In the genomic region with DNA sequence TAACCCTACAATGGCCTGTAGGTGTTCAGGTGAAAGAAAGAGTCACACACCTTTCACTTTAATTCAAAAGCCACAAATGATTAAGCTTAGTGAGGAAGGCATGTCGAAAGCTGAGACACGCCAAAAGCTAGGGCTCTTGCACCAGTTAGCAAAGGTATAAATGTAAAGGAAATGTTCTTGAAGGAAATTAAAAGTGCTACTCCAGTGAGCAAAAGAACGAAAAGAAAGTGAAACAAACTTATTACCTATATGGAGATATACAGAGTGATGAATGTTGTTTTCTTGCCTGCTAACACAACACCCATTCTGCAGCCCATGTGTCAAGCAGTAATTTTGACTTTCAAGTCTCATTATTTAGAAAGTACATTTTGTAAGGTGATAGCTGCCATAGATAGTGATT, we compare ENCODE assay signal across 10 cellular contexts.
DNase-seq lines count a peak whose midpoint lies in the region; ATAC-seq and TF ChIP-seq lines count a peak whose summit lies in the region.
"Had no signal": no experiment of that assay in that cellular context is flagged by ENCODE, and none has a peak within 500 bp of the region (broad histone marks: within the 10 kb centered on the region; RNA-seq: fewer than 3 reads in every experiment).

No MANE protein-coding gene starts in this region.

- no peak overlapping the region for H3K23ac ChIP-seq in mesenchymal stem cell (ENCODE audit: low read length in 2 of 2)

- H3K4me1 Mint-ChIP-seq in activated T-cell treated with anti-CD3 and anti-CD28 coated beads, Interleukin-2, amount 50 U/mL, for 72 hours (ENCODE audit: low read depth) = peaks cover 40% of the 10 kb centered on the region
- peaks cover 25 to 33% (median 33%) of the 10 kb centered on the region in 3 donors for H3K4me1 Mint-ChIP-seq in T-cell

- H2BK12ac ChIP-seq in mesenchymal stem cell (ENCODE audit: low read length in 2 of 2) = no peak overlapping the region

- H3K9me3 ChIP-seq in mesenchymal stem cell (ENCODE audit: control insufficient read depth, low read length) = no peaks in the 10 kb centered on the region
- no peaks in the 10 kb centered on the region for H3K9me3 ChIP-seq in tibial artery

- 100% methylated on average over 2 of the region's 3 CpGs for WGBS in mesenchymal stem cell

- H2BK5ac ChIP-seq in mesenchymal stem cell (ENCODE audit: low read depth, low read length, poor library complexity, severe bottlenecking) = no peak overlapping the region

- H3K27me3 ChIP-seq in mesenchymal stem cell (ENCODE audit: control insufficient read depth in 1 of 2, insufficient read depth in 1 of 2, low read length in 2 of 2) (peaks cover 0 to 20% of the 10 kb centered on the region in 2 experiments), tibial artery (no peaks in the 10 kb centered on the region)

- intact Hi-C loops in tibial artery (cut with DNase I; ENCODE audit: low total_unique reads) = no loop called here

- H3K14ac ChIP-seq in mesenchymal stem cell (ENCODE audit: low read length in 2 of 2) = no peak overlapping the region

- H3K36me3 ChIP-seq in mesenchymal stem cell (ENCODE audit: control insufficient read depth in 1 of 2, insufficient read depth in 2 of 2, low read depth in 1 of 2, low read length in 2 of 2) = no peaks in the 10 kb centered on the region
- no peaks in the 10 kb centered on the region for H3K36me3 ChIP-seq in tibial artery

- no peak overlapping the region for H4K8ac ChIP-seq in mesenchymal stem cell (ENCODE audit: low read length)

- TF ChIP-seq CTCF in tibial artery (IDR thresholded peaks at IDR 0.05) = no peak

- no peak overlapping the region for H2AK5ac ChIP-seq in mesenchymal stem cell (ENCODE audit: low read length, severe bottlenecking)

- H3K4me2 ChIP-seq in mesenchymal stem cell (ENCODE audit: low read length, poor library complexity, severe bottlenecking) = no peak overlapping the region

- peaks cover 2% of the 10 kb centered on the region for H3K4me1 ChIP-seq in mesenchymal stem cell (ENCODE audit: control insufficient read depth, insufficient read depth, low read depth, low read length)
- H3K4me1 ChIP-seq in tibial artery = no peaks in the 10 kb centered on the region

- H3K27me3 Mint-ChIP-seq in activated T-cell treated with anti-CD3 and anti-CD28 coated beads, Interleukin-2, amount 50 U/mL, for 72 hours (ENCODE audit: low read depth) = no peaks in the 10 kb centered on the region
- no peaks in the 10 kb centered on the region for H3K27me3 Mint-ChIP-seq in T-cell

- POLR2A ChIA-PET in T-cell (lab: Charles Lee) = no interaction called here

- H3K4me3 Mint-ChIP-seq in activated T-cell treated with anti-CD3 and anti-CD28 coated beads, Interleukin-2, amount 50 U/mL, for 72 hours = peak overlapping the region; percentile 51 to 84
- H3K4me3 Mint-ChIP-seq in T-cell = peak overlapping the region; percentile 74 to 82 (median 78)
- H3K4me3 Mint-ChIP-seq: neural crest cell had no signal

- ATAC-seq in activated T-cell treated with anti-CD3 and anti-CD28 coated beads, Interleukin-2, amount 50 U/mL, for 72 hours (replicated peaks in 1 of 2) = peak; percentile 80 to 84
- ATAC-seq in HG02763 (IDR thresholded peaks at IDR 0.05; ENCODE audit: unreplicated experiment) (peak; percentile 49), T-cell (replicated peaks in 1 of 4) (peak; percentile 69 to 83 (median 79))
- peak; percentile 28 for ATAC-seq in stimulated activated naive CD8-positive, alpha-beta T cell treated with anti-CD3 and anti-CD28 coated beads, Interleukin-15, Interleukin-2, amounts not matched to agents 100 U/mL and 50 U/mL, for 24 hours

- no peak overlapping the region for H4K91ac ChIP-seq in mesenchymal stem cell (ENCODE audit: low read length)

- H3K9me3 Mint-ChIP-seq in activated T-cell treated with anti-CD3 and anti-CD28 coated beads, Interleukin-2, amount 50 U/mL, for 72 hours = no peaks in the 10 kb centered on the region
- H3K9me3 Mint-ChIP-seq in T-cell = no peaks in the 10 kb centered on the region
- H3K9me3 Mint-ChIP-seq: neural crest cell had no signal

- CTCF ChIA-PET in T-cell (lab: Charles Lee) = no interaction called here

- no peak overlapping the region for H3K4me3 ChIP-seq in mesenchymal stem cell (ENCODE audit: insufficient read depth in 1 of 2, low read depth in 1 of 2, low read length in 2 of 2)
- H3K4me3 ChIP-seq in tibial artery = no peak overlapping the region

- H3K27ac ChIP-seq in mesenchymal stem cell (ENCODE audit: low read length, poor library complexity, severe bottlenecking) = no peak overlapping the region
- no peak overlapping the region for H3K27ac ChIP-seq in tibial artery

- DNase-seq in activated T-cell treated with anti-CD3 and anti-CD28 coated beads, Interleukin-2, amount 50 U/mL, for 72 hours = peak in 1 of 2 donors; percentile 6
- no peak for DNase-seq in activated T-cell treated with anti-CD3 and anti-CD28 coated beads, Interleukin-2, amount 50 U/mL, for 48 hours
- no peak for DNase-seq in T-cell
- DNase-seq in stimulated activated naive CD8-positive, alpha-beta T cell treated with anti-CD3 and anti-CD28 coated beads, Interleukin-15, Interleukin-2, amounts not matched to agents 100 U/mL and 50 U/mL, for 24 hours = no peak
- DNase-seq in mesenchymal stem cell = no peak
- no peak for DNase-seq in NCI-H1105 (lab: John Stamatoyannopoulos, UW)
- DNase-seq in tibial artery = no peak
- DNase-seq: NCI-H524 treated with DMSO at 0.1 percent for 48 hours had no signal

- H3K27ac Mint-ChIP-seq in activated T-cell treated with anti-CD3 and anti-CD28 coated beads, Interleukin-2, amount 50 U/mL, for 72 hours = peak overlapping the region; percentile 54
- H3K27ac Mint-ChIP-seq in T-cell = peak overlapping the region; percentile 93 to 97

- H3K79me1 ChIP-seq in mesenchymal stem cell (replicated peaks; ENCODE audit: low read length, poor library complexity, severe bottlenecking) = no peaks in the 10 kb centered on the region

- no peaks in the 10 kb centered on the region for H3K36me3 Mint-ChIP-seq in activated T-cell treated with anti-CD3 and anti-CD28 coated beads, Interleukin-2, amount 50 U/mL, for 72 hours (ENCODE audit: insufficient read depth in 2 of 2)
- H3K36me3 Mint-ChIP-seq in T-cell = no peaks in the 10 kb centered on the region

- H3K18ac ChIP-seq in mesenchymal stem cell (ENCODE audit: low read depth in 1 of 2, low read length in 2 of 2) = no peak overlapping the region

- no peak overlapping the region for H3K9ac ChIP-seq in mesenchymal stem cell (ENCODE audit: low read length)

- no peak overlapping the region for H2AFZ ChIP-seq in mesenchymal stem cell (ENCODE audit: low read depth, low read length)

- H3K4ac ChIP-seq in mesenchymal stem cell (ENCODE audit: low read depth in 1 of 2, low read length in 2 of 2) = no peak overlapping the region

- no peak overlapping the region for H2BK120ac ChIP-seq in mesenchymal stem cell (ENCODE audit: low read depth, low read length)

- no peak overlapping the region for H2BK15ac ChIP-seq in mesenchymal stem cell (ENCODE audit: low read depth, poor library complexity, severe bottlenecking)

Comparison
In these comparisons a context has a peak if more than half of its experiments do, and no peak if none do; other contexts are left out.
1. ATAC-seq: peak in every context shown above with its lines; median percentile 82 in activated T-cell treated with anti-CD3 and anti-CD28 coated beads, Interleukin-2, amount 50 U/mL, for 72 hours; 79 in T-cell; 49 in HG02763; 28 in stimulated activated naive CD8-positive, alpha-beta T cell treated with anti-CD3 and anti-CD28 coated beads, Interleukin-15, Interleukin-2, amounts not matched to agents 100 U/mL and 50 U/mL, for 24 hours.